1 cellular context compared by ENCODE assay signal in the genomic region with DNA sequence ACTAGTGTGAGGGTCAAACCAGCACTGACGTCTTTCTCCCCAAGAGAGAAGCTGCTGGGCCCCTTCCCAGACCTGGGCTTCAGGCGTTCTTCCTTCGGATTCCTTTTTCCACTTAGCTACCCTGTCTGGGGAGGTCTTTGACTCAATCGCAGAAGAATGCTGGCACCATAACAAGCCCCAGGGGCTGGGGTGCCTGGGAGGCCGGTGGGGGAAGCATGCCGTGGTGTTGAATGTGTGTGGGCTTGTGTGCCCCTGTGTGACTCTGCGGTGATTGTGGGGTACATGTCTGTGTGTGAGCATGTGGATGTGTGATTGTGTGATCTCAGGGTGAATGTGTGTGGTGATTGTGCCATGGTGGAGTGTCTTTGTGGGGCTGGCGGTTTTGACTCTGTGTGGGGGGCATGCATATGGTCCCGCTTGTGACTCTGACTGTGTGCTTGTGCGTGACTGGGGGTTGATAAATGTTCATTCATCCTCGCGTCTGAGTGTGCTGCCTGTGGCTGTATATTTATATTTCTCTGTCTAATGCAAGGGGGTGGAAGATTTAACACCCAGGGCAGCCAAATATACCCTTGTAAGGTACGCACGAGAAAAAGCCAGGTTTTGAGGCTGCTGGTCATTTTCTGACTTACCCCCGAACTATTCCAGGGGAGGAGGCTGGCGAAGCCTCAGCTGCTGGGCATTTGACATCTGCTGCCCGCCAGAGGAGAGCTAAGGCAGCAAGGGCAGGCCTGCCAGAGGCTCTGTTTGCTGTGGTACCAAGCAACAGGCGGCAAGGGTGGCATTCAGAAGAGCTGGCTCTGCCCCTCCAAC.
TF ChIP-seq lines count a peak whose summit lies in the region.

No MANE protein-coding gene starts in this region.

TF ChIP-seq in IMR-90, 13 proteins besides CTCF, POLR2A, EP300 and RAD21:
- 0 out of 2 replicates have a peak, but pooled peaks have one; percentile 5 for TF ChIP-seq SMC3 (IDR thresholded peaks at IDR 0.05; ENCODE audit: low read depth, low read length)
- TF ChIP-seq RFX5 (IDR thresholded peaks at IDR 0.05; ENCODE audit: low read depth, low read length) = no peak
- TF ChIP-seq CHD1 (IDR thresholded peaks at IDR 0.05; ENCODE audit: low read depth, low read length) = 0 out of 2 replicates have a peak, but pooled peaks have one; percentile 35
- TF ChIP-seq MAFK (IDR thresholded peaks at IDR 0.05; ENCODE audit: low read depth, low read length) = no peak; the same call in 1 of the 2 replicates
- TF ChIP-seq NFE2L2 (IDR thresholded peaks at IDR 0.05; ENCODE audit: low read depth, low read length) = no peak
- TF ChIP-seq RCOR1 (IDR thresholded peaks at IDR 0.05; ENCODE audit: insufficient replicate concordance, low read length) = peak; percentile 51
- peak; percentile 51 for TF ChIP-seq FOS (IDR thresholded peaks at IDR 0.05; ENCODE audit: low read depth, low read length)
- peak; percentile 87 for TF ChIP-seq MAZ (IDR thresholded peaks at IDR 0.05; ENCODE audit: borderline replicate concordance, low read depth, low read length)
- TF ChIP-seq BHLHE40 (IDR thresholded peaks at IDR 0.05; ENCODE audit: low read depth, low read length) = peak; percentile 96
- TF ChIP-seq, protein P1, sequence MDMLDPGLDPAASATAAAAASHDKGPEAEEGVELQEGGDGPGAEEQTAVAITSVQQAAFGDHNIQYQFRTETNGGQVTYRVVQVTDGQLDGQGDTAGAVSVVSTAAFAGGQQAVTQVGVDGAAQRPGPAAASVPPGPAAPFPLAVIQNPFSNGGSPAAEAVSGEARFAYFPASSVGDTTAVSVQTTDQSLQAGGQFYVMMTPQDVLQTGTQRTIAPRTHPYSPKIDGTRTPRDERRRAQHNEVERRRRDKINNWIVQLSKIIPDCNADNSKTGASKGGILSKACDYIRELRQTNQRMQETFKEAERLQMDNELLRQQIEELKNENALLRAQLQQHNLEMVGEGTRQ (IDR thresholded peaks at IDR 0.05; ENCODE audit: low read depth, low read length) = no peak
- TF ChIP-seq CEBPB (IDR thresholded peaks at IDR 0.05; ENCODE audit: low read depth, low read length) = peak; percentile 82
- TF ChIP-seq MXI1 (IDR thresholded peaks at IDR 0.05; ENCODE audit: borderline replicate concordance, low read depth, low read length) = peak; percentile 42; the same call in 1 of the 2 replicates
- TF ChIP-seq, protein P2, sequence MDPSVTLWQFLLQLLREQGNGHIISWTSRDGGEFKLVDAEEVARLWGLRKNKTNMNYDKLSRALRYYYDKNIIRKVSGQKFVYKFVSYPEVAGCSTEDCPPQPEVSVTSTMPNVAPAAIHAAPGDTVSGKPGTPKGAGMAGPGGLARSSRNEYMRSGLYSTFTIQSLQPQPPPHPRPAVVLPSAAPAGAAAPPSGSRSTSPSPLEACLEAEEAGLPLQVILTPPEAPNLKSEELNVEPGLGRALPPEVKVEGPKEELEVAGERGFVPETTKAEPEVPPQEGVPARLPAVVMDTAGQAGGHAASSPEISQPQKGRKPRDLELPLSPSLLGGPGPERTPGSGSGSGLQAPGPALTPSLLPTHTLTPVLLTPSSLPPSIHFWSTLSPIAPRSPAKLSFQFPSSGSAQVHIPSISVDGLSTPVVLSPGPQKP (IDR thresholded peaks at IDR 0.05; ENCODE audit: borderline replicate concordance, low read depth, low read length) = no peak
